Comparison of ENCODE assay signal across 2 cellular contexts in the genomic region with DNA sequence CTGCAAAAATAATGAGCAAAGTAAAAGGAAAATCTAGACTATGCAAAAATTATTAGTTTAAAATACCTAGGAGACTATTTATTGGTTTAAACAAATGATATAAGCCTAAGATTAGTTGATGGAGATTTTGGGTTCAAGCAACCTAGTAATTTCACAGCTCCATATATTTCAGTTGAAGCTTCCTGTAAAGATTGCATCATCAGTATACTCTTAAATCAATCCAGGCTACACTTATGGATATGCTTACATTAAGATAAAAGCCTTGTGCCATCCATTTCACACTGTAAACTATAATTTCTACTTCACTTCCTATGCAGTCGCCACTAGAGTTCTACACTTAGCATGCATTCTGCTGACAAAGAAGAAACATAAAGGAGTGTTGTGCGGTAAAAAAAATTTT.
A peak's percentile ranks its signal among the peaks of the same experiment; 100 is the strongest.
TF ChIP-seq lines count a peak whose summit lies in the region.

No MANE protein-coding gene starts in this region.

TF ChIP-seq in HEK293, 187 proteins besides CTCF, POLR2A, EP300 and RAD21 (continued from another document):
- TF ChIP-seq, protein P1, sequence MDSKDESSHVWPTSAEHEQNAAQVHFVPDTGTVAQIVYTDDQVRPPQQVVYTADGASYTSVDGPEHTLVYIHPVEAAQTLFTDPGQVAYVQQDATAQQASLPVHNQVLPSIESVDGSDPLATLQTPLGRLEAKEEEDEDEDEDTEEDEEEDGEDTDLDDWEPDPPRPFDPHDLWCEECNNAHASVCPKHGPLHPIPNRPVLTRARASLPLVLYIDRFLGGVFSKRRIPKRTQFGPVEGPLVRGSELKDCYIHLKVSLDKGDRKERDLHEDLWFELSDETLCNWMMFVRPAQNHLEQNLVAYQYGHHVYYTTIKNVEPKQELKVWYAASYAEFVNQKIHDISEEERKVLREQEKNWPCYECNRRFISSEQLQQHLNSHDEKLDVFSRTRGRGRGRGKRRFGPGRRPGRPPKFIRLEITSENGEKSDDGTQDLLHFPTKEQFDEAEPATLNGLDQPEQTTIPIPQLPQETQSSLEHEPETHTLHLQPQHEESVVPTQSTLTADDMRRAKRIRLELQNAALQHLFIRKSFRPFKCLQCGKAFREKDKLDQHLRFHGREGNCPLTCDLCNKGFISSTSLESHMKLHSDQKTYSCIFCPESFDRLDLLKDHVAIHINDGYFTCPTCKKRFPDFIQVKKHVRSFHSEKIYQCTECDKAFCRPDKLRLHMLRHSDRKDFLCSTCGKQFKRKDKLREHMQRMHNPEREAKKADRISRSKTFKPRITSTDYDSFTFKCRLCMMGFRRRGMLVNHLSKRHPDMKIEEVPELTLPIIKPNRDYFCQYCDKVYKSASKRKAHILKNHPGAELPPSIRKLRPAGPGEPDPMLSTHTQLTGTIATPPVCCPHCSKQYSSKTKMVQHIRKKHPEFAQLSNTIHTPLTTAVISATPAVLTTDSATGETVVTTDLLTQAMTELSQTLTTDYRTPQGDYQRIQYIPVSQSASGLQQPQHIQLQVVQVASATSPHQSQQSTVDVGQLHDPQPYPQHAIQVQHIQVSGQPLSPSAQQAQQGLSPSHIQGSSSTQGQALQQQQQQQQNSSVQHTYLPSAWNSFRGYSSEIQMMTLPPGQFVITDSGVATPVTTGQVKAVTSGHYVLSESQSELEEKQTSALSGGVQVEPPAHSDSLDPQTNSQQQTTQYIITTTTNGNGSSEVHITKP (tag by site-specific recombination; IDR thresholded peaks at IDR 0.05) = 0 out of 2 replicates have a peak, but pooled peaks have one; percentile 35

TF ChIP-seq in K562, 482 proteins besides CTCF, POLR2A, EP300 and RAD21 (continues in another document):
- TF ChIP-seq, protein P2, sequence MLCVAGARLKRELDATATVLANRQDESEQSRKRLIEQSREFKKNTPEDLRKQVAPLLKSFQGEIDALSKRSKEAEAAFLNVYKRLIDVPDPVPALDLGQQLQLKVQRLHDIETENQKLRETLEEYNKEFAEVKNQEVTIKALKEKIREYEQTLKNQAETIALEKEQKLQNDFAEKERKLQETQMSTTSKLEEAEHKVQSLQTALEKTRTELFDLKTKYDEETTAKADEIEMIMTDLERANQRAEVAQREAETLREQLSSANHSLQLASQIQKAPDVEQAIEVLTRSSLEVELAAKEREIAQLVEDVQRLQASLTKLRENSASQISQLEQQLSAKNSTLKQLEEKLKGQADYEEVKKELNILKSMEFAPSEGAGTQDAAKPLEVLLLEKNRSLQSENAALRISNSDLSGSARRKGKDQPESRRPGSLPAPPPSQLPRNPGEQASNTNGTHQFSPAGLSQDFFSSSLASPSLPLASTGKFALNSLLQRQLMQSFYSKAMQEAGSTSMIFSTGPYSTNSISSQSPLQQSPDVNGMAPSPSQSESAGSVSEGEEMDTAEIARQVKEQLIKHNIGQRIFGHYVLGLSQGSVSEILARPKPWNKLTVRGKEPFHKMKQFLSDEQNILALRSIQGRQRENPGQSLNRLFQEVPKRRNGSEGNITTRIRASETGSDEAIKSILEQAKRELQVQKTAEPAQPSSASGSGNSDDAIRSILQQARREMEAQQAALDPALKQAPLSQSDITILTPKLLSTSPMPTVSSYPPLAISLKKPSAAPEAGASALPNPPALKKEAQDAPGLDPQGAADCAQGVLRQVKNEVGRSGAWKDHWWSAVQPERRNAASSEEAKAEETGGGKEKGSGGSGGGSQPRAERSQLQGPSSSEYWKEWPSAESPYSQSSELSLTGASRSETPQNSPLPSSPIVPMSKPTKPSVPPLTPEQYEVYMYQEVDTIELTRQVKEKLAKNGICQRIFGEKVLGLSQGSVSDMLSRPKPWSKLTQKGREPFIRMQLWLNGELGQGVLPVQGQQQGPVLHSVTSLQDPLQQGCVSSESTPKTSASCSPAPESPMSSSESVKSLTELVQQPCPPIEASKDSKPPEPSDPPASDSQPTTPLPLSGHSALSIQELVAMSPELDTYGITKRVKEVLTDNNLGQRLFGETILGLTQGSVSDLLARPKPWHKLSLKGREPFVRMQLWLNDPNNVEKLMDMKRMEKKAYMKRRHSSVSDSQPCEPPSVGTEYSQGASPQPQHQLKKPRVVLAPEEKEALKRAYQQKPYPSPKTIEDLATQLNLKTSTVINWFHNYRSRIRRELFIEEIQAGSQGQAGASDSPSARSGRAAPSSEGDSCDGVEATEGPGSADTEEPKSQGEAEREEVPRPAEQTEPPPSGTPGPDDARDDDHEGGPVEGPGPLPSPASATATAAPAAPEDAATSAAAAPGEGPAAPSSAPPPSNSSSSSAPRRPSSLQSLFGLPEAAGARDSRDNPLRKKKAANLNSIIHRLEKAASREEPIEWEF (CRISPR knock-in tag; IDR thresholded peaks at IDR 0.05) = no peak
- TF ChIP-seq CEBPG (CRISPR knock-in tag; IDR thresholded peaks at IDR 0.05) (no peak), CEBPG (tag; conservative IDR thresholded peaks at IDR 0.05 in 1 of 2, IDR thresholded peaks at IDR 0.05 in 1 of 2) (peak; percentile 93 to 95), ZSCAN32 (CRISPR knock-in tag; IDR thresholded peaks at IDR 0.05) (0 out of 2 replicates have a peak, but pooled peaks have one; percentile 26), TCF7L2 (IDR thresholded peaks at IDR 0.05; ENCODE audit: low read depth, low read length) (no peak), FOXK2 (conservative IDR thresholded peaks at IDR 0.05 in 1 of 2, IDR thresholded peaks at IDR 0.05 in 1 of 2; ENCODE audit: low read depth in 2 of 2) (no peak), CEBPB (tag; IDR thresholded peaks at IDR 0.05) (peak; percentile 74), ZNF696 (CRISPR knock-in tag; conservative IDR thresholded peaks at IDR 0.05) (no peak), HMGN3 (IDR thresholded peaks at IDR 0.05; ENCODE audit: borderline replicate concordance, extremely low read depth, insufficient read length, low read depth, low read length) (no peak), ZNF253 (CRISPR knock-in tag; conservative IDR thresholded peaks at IDR 0.05) (no peak), MAFF (IDR thresholded peaks at IDR 0.05; ENCODE audit: low read length) (0 out of 2 replicates have a peak, but pooled peaks have one; percentile 6), MEIS2 (IDR thresholded peaks at IDR 0.05; ENCODE audit: partially characterized antibody) (peak; percentile 85), SLC30A9 (CRISPR knock-in tag; IDR thresholded peaks at IDR 0.05) (no peak), ZNF561 (CRISPR knock-in tag; conservative IDR thresholded peaks at IDR 0.05) (no peak), C11orf30 (IDR thresholded peaks at IDR 0.05; ENCODE audit: low read depth) (peak; percentile 8; the same call in 1 of the 2 replicates), ATF7 (IDR thresholded peaks at IDR 0.05) (peak; percentile 38; the same call in 1 of the 2 replicates)
- TF ChIP-seq, protein P3, sequence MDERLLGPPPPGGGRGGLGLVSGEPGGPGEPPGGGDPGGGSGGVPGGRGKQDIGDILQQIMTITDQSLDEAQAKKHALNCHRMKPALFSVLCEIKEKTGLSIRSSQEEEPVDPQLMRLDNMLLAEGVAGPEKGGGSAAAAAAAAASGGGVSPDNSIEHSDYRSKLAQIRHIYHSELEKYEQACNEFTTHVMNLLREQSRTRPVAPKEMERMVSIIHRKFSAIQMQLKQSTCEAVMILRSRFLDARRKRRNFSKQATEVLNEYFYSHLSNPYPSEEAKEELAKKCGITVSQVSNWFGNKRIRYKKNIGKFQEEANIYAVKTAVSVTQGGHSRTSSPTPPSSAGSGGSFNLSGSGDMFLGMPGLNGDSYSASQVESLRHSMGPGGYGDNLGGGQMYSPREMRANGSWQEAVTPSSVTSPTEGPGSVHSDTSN (CRISPR knock-in tag; IDR thresholded peaks at IDR 0.05; ENCODE audit: low read depth) = no peak
- TF ChIP-seq, protein P3 (tag; conservative IDR thresholded peaks at IDR 0.05; ENCODE audit: low read depth) = peak; percentile 68
- TF ChIP-seq, protein P4, sequence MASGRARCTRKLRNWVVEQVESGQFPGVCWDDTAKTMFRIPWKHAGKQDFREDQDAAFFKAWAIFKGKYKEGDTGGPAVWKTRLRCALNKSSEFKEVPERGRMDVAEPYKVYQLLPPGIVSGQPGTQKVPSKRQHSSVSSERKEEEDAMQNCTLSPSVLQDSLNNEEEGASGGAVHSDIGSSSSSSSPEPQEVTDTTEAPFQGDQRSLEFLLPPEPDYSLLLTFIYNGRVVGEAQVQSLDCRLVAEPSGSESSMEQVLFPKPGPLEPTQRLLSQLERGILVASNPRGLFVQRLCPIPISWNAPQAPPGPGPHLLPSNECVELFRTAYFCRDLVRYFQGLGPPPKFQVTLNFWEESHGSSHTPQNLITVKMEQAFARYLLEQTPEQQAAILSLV (tag; IDR thresholded peaks at IDR 0.05) = 0 out of 2 replicates have a peak, but pooled peaks have one; percentile 26
- TF ChIP-seq, protein P5, sequence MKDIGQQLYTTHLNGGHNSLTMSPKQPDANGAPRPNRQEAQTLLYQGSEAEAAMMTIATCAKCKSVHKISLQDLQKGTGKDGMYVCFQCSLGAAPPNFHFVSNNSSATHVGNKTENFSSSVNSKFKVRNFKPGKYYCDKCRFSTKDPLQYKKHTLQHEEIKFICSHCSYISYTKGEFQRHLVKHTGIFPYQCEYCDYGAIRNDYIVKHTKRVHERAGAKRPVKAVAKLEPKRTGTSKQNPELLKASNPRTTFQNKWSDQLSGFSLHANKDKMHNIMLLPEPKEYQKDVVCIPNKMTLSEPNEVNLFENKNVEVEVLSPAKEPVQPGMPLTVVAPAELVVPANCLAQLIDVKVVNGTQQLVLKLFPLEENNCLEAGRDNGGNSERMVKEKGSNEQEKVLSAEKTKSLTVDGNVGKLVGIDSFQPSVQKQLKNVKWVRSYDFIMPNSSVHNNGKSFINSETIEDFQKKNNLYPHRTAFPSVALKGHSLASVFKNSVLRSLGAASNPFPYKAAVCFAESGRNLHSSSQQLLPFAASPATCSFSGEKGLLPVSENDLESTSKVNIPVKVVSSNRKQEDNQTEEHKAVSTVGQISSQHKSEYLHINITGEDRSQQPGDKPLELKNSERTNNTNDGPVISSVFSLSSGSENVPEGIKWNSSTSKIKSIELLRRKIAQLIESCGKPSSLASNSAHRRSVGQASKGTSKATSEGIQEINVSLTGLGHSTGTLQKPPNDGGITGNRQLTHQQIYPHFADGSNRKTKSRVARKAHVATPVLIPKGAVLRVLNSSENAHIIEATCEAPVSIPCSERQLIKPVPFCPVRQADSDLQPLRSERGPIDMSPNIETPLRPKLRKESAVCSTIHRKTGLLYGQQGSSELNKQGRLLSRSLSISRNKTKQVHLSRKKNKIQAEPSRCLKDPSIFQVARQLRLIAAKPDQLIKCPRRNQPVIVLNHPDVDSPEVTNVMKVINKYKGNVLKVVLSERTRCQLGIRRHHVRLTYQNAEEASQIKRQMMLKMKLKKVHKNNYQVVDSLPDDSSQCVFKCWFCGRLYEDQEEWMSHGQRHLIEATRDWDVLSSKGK (CRISPR knock-in tag; IDR thresholded peaks at IDR 0.05) = no peak
- TF ChIP-seq, protein P6, sequence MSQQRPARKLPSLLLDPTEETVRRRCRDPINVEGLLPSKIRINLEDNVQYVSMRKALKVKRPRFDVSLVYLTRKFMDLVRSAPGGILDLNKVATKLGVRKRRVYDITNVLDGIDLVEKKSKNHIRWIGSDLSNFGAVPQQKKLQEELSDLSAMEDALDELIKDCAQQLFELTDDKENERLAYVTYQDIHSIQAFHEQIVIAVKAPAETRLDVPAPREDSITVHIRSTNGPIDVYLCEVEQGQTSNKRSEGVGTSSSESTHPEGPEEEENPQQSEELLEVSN (IDR thresholded peaks at IDR 0.05; ENCODE audit: borderline replicate concordance in 1 of 2, extremely low read depth in 1 of 2, insufficient read depth in 1 of 2, insufficient read length in 1 of 2, low read depth in 1 of 2, low read length in 1 of 2, poor library complexity in 1 of 2, severe bottlenecking in 1 of 2) = no peak
- TF ChIP-seq, protein P7, sequence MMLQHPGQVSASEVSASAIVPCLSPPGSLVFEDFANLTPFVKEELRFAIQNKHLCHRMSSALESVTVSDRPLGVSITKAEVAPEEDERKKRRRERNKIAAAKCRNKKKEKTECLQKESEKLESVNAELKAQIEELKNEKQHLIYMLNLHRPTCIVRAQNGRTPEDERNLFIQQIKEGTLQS (IDR thresholded peaks at IDR 0.05) = peak; percentile 94
- TF ChIP-seq, protein P7 (CRISPR knock-in tag; conservative IDR thresholded peaks at IDR 0.05) = no peak
- TF ChIP-seq, protein P8, sequence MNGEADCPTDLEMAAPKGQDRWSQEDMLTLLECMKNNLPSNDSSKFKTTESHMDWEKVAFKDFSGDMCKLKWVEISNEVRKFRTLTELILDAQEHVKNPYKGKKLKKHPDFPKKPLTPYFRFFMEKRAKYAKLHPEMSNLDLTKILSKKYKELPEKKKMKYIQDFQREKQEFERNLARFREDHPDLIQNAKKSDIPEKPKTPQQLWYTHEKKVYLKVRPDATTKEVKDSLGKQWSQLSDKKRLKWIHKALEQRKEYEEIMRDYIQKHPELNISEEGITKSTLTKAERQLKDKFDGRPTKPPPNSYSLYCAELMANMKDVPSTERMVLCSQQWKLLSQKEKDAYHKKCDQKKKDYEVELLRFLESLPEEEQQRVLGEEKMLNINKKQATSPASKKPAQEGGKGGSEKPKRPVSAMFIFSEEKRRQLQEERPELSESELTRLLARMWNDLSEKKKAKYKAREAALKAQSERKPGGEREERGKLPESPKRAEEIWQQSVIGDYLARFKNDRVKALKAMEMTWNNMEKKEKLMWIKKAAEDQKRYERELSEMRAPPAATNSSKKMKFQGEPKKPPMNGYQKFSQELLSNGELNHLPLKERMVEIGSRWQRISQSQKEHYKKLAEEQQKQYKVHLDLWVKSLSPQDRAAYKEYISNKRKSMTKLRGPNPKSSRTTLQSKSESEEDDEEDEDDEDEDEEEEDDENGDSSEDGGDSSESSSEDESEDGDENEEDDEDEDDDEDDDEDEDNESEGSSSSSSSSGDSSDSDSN (IDR thresholded peaks at IDR 0.05; ENCODE audit: borderline replicate concordance in 1 of 2, low read depth in 2 of 2, low read length in 2 of 2) = no peak
- TF ChIP-seq, protein P9, sequence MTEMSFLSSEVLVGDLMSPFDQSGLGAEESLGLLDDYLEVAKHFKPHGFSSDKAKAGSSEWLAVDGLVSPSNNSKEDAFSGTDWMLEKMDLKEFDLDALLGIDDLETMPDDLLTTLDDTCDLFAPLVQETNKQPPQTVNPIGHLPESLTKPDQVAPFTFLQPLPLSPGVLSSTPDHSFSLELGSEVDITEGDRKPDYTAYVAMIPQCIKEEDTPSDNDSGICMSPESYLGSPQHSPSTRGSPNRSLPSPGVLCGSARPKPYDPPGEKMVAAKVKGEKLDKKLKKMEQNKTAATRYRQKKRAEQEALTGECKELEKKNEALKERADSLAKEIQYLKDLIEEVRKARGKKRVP (CRISPR knock-in tag; IDR thresholded peaks at IDR 0.05) = 0 out of 2 replicates have a peak, but pooled peaks have one; percentile 9
- TF ChIP-seq, protein P10, sequence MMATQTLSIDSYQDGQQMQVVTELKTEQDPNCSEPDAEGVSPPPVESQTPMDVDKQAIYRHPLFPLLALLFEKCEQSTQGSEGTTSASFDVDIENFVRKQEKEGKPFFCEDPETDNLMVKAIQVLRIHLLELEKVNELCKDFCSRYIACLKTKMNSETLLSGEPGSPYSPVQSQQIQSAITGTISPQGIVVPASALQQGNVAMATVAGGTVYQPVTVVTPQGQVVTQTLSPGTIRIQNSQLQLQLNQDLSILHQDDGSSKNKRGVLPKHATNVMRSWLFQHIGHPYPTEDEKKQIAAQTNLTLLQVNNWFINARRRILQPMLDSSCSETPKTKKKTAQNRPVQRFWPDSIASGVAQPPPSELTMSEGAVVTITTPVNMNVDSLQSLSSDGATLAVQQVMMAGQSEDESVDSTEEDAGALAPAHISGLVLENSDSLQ (IDR thresholded peaks at IDR 0.05) = peak; percentile 32; the same call in 1 of the 2 replicates
